Comparison of ENCODE assay signal across 8 cellular contexts in genomic region chrX:153766098-153766817, GRCh38. TPM values are rescaled to one million over a fixed set of nuclear protein-coding genes. Genes with fewer than 3 reads are reported as not detected.
A peak's percentile ranks its signal among the peaks of the same experiment; 100 is the strongest.
DNase-seq lines count a peak whose midpoint lies in the region; ATAC-seq and TF ChIP-seq lines count a peak whose summit lies in the region.

No MANE protein-coding gene starts in this region.

- TF ChIP-seq RAD21 in SK-N-SH (IDR thresholded peaks at IDR 0.05; ENCODE audit: low read length) = no peak

- no peak overlapping the region for H2AFZ ChIP-seq in SK-N-SH (ENCODE audit: low read depth)

- TF ChIP-seq EP300 in SK-N-SH (IDR thresholded peaks at IDR 0.05; ENCODE audit: borderline replicate concordance in 1 of 2, low read depth in 1 of 2, low read length in 1 of 2) = no peak

- H3K9me3 ChIP-seq in HEK293 (ENCODE audit: control insufficient read depth, insufficient read depth, low read depth, low read length) (no peaks in the 10 kb centered on the region), SK-N-SH (no peaks in the 10 kb centered on the region)

- H3K4me3 ChIP-seq in AG09309 (ENCODE audit: control insufficient read depth, low read depth, low read length) = peak overlapping the region; percentile 53
- peak overlapping the region; percentile 30 for H3K4me3 ChIP-seq in HEK293 (ENCODE audit: low read depth, low read length)
- H3K4me3 ChIP-seq in SK-N-SH (ENCODE audit: low read depth in 2 of 2, low read length in 1 of 2) = peak overlapping the region; percentile 40 to 44
- H3K4me3 ChIP-seq in urinary bladder (ENCODE audit: low read depth, low read length) = peak overlapping the region; percentile 26

- peaks cover 0 to 9% of the 10 kb centered on the region in 2 donors for H3K4me1 Mint-ChIP-seq in natural killer cell treated with Interleukin-12 subunit alpha and Interleukin-12 subunit beta and Interleukin-15 and Interleukin-18, amount 100 ng/mL, for 72 hours (ENCODE audit: low read depth in 2 of 2)

- CTCF ChIA-PET in HEK293 (lab: Yijun Ruan, JAX) = interaction anchor here (0.6 to 6.5 kb wide), 7 partner anchors 13 to 227 kb away, joined by 3 to 63 read pairs (median 3); no protein-coding TSS in a partner anchor
- CTCF ChIA-PET in SK-N-SH (lab: Yijun Ruan, JAX) = interaction anchor here (0.6 to 10.2 kb wide), 6 partner anchors 11 to 182 kb away, joined by 3 to 134 read pairs (median 4); partner anchors contain the start of genes RENBP and SRPK3

- no peaks in the 10 kb centered on the region for H3K9me3 Mint-ChIP-seq in natural killer cell treated with Interleukin-12 subunit alpha and Interleukin-12 subunit beta and Interleukin-15 and Interleukin-18, amount 100 ng/mL, for 72 hours

- no peak for TF ChIP-seq CTCF in AG09309 (IDR thresholded peaks at IDR 0.05; ENCODE audit: control insufficient read depth, insufficient read depth, low read depth, low read length, missing control alignments)
- TF ChIP-seq CTCF in HEK293 (tag by site-specific recombination; IDR thresholded peaks at IDR 0.05) = no peak
- no peak for TF ChIP-seq CTCF in SK-N-SH (IDR thresholded peaks at IDR 0.05)

- no peaks in the 10 kb centered on the region for H3K9me2 ChIP-seq in SK-N-SH

- H3K36me3 Mint-ChIP-seq in natural killer cell treated with Interleukin-12 subunit alpha and Interleukin-12 subunit beta and Interleukin-15 and Interleukin-18, amount 100 ng/mL, for 72 hours = no peaks in the 10 kb centered on the region

- H3K36me3 ChIP-seq in HEK293 (ENCODE audit: control insufficient read depth in 2 of 2, insufficient read depth in 1 of 2, low read length in 2 of 2) (no peaks in the 10 kb centered on the region), SK-N-SH (replicated peaks in 1 of 2; ENCODE audit: control insufficient read depth in 1 of 2, insufficient read depth in 2 of 2, low read length in 1 of 2) (peaks cover 0 to 4% of the 10 kb centered on the region in 2 experiments), urinary bladder (ENCODE audit: insufficient read depth) (no peaks in the 10 kb centered on the region)

- H4K20me1 ChIP-seq in SK-N-SH (ENCODE audit: insufficient read depth) = peaks cover 9% of the 10 kb centered on the region; the same call in 1 of the 2 replicates

- peak overlapping the region; percentile 79 for H3K4me2 ChIP-seq in SK-N-SH

- H3K9ac ChIP-seq in SK-N-SH = peak overlapping the region; percentile 49; the same call in 1 of the 2 replicates

- H3K4me1 ChIP-seq in HEK293 (ENCODE audit: control insufficient read depth, insufficient read depth, low read length) (0 out of 2 replicates have a peak, but pooled peaks cover 3% of the 10 kb centered on the region), SK-N-SH (ENCODE audit: control insufficient read depth in 1 of 2, insufficient read depth in 2 of 2, low read depth in 1 of 2, low read length in 1 of 2) (peaks cover 2 to 27% of the 10 kb centered on the region in 2 experiments; a peak in 1 of 4 replicates), urinary bladder (ENCODE audit: insufficient read depth) (no peaks in the 10 kb centered on the region)

- no peak overlapping the region for H3K27ac Mint-ChIP-seq in natural killer cell treated with Interleukin-12 subunit alpha and Interleukin-12 subunit beta and Interleukin-15 and Interleukin-18, amount 100 ng/mL, for 72 hours

- POLR2A ChIA-PET in HEK293 (lab: Yijun Ruan, JAX) (interaction anchor here (0.5 to 1.7 kb wide), 8 partner anchors 16 to 204 kb away, joined by 3 to 12 read pairs (median 4); partner anchors contain the start of genes IDH3G, SRPK3 and SSR4), SK-N-SH (lab: Yijun Ruan, JAX) (interaction anchor here (1.1 to 1.7 kb wide), 2 partner anchors 155 to 204 kb away, joined by 3 to 5 read pairs; no protein-coding TSS in a partner anchor)

- peaks cover 6% of the 10 kb centered on the region; the same call in 1 of the 2 replicates for H3K79me2 ChIP-seq in SK-N-SH (ENCODE audit: insufficient read depth)

- no peak for DNase-seq in AG09309 (ENCODE audit: low read depth)
- peak; percentile 74 for DNase-seq in SK-N-SH
- DNase-seq in natural killer cell treated with Interleukin-12 subunit alpha and Interleukin-12 subunit beta and Interleukin-15 and Interleukin-18, amount 100 ng/mL, for 72 hours (ENCODE audit: low spot score) = peak; percentile 54
- DNase-seq in mesenteric fat pad (ENCODE audit: low spot score) = no peak

- no peak for ATAC-seq in natural killer cell treated with Interleukin-12 subunit alpha and Interleukin-12 subunit beta and Interleukin-15 and Interleukin-18, amount 100 ng/mL, for 72 hours
- ATAC-seq in GM18861 (IDR thresholded peaks at IDR 0.05; ENCODE audit: unreplicated experiment) = no peak

- no peaks in the 10 kb centered on the region for H3F3A ChIP-seq in SK-N-SH (replicated peaks; ENCODE audit: insufficient read depth)

- no peaks in the 10 kb centered on the region for H3K27me3 ChIP-seq in SK-N-SH (ENCODE audit: insufficient read depth)

- 18% methylated on average over 21 of the region's 21 CpGs for WGBS in SK-N-SH (ENCODE audit: low lambda C conversion rate)
- WGBS in urinary bladder = 11% methylated on average over 21 of the region's 21 CpGs

- H3K4me3 Mint-ChIP-seq in natural killer cell treated with Interleukin-12 subunit alpha and Interleukin-12 subunit beta and Interleukin-15 and Interleukin-18, amount 100 ng/mL, for 72 hours = no peak overlapping the region

- H3K27me3 Mint-ChIP-seq in natural killer cell treated with Interleukin-12 subunit alpha and Interleukin-12 subunit beta and Interleukin-15 and Interleukin-18, amount 100 ng/mL, for 72 hours = peaks cover 0 to 4% of the 10 kb centered on the region in 2 donors

- H3K27ac ChIP-seq in HEK293 (ENCODE audit: extremely low read depth, low read depth, low read length) = peak overlapping the region; percentile 7; the same call in 1 of the 2 replicates
- H3K27ac ChIP-seq in SK-N-SH (ENCODE audit: low read depth in 2 of 2, low read length in 1 of 2) = peak overlapping the region; percentile 63 to 82; a peak in 3 of 4 replicates
- H3K27ac ChIP-seq in cingulate gyrus (ENCODE audit: low read depth, low read length) = peak overlapping the region; percentile 93
- H3K27ac ChIP-seq in urinary bladder (ENCODE audit: low read depth) = peak overlapping the region; percentile 78

TF ChIP-seq in HEK293, 187 proteins besides CTCF, POLR2A, EP300 and RAD21 (continues in another document):
- TF ChIP-seq ZNF701 (tag by site-specific recombination; IDR thresholded peaks at IDR 0.05) (no peak), ZBTB8A (tag by site-specific recombination; IDR thresholded peaks at IDR 0.05) (0 out of 2 replicates have a peak, but pooled peaks have one; percentile 42)

TF ChIP-seq in SK-N-SH, 30 proteins besides CTCF, POLR2A, EP300 and RAD21 (continues in another document):
- TF ChIP-seq USF2 (IDR thresholded peaks at IDR 0.05; ENCODE audit: borderline replicate concordance, low read depth, low read length) = no peak
- no peak for TF ChIP-seq NFIC (IDR thresholded peaks at IDR 0.05; ENCODE audit: borderline replicate concordance)
- TF ChIP-seq FOSL2 (IDR thresholded peaks at IDR 0.05; ENCODE audit: borderline replicate concordance, low read depth) = peak; percentile 83
- TF ChIP-seq YY1 (IDR thresholded peaks at IDR 0.05; ENCODE audit: low read depth) = no peak

RNA-seq across cellular contexts. Expression of gene PLXNB3, which starts 2.2 kb away (rescaled TPM):
- 13.8 and 15.5 TPM in 2 replicates for polyA plus RNA-seq in SK-N-SH (2012; rRNA removed)
- polyA plus RNA-seq in SK-N-SH (2012; cell fraction: cytosol; rRNA removed) = 4.8 and 6.1 TPM in 2 replicates
- 102 and 172 TPM in 2 replicates for polyA plus RNA-seq in SK-N-SH (2012; cell fraction: nucleus; rRNA removed)
- total RNA-seq in natural killer cell treated with Interleukin-12 subunit alpha and Interleukin-12 subunit beta and Interleukin-15 and Interleukin-18, amount 100 ng/mL, for 72 hours = 1 to 10 TPM in 1 of 2 donors, under 1 TPM in 1; 0.48 to 2.4 TPM
- total RNA-seq in urinary bladder = 5.9 TPM
- 25.8 TPM for polyA plus RNA-seq in urinary bladder
- total RNA-seq in mesenteric fat pad = 10.2 TPM

RNA-seq across cellular contexts. Expression of gene SRPK3, which starts 14.6 kb away (rescaled TPM):
- polyA plus RNA-seq in SK-N-SH (2012; rRNA removed) = 0.50 and 0.74 TPM in 2 replicates
- polyA plus RNA-seq in SK-N-SH (2012; cell fraction: cytosol; rRNA removed) = 0.08 and 0.19 TPM in 2 replicates
- polyA plus RNA-seq in SK-N-SH (2012; cell fraction: nucleus; rRNA removed) = 0.80 and 1.5 TPM in 2 replicates
- total RNA-seq in natural killer cell treated with Interleukin-12 subunit alpha and Interleukin-12 subunit beta and Interleukin-15 and Interleukin-18, amount 100 ng/mL, for 72 hours = not detected
- total RNA-seq in urinary bladder = 4.3 TPM
- 2.3 TPM for polyA plus RNA-seq in urinary bladder
- total RNA-seq in mesenteric fat pad = 0.74 TPM

RNA-seq across cellular contexts. Expression of gene IDH3G, which starts 27.9 kb away (rescaled TPM):
- polyA plus RNA-seq in SK-N-SH (2012; rRNA removed) = 78.0 and 107 TPM in 2 replicates
- polyA plus RNA-seq in SK-N-SH (2012; cell fraction: cytosol; rRNA removed) = 38.1 and 53.3 TPM in 2 replicates
- polyA plus RNA-seq in SK-N-SH (2012; cell fraction: nucleus; rRNA removed) = 212 and 213 TPM in 2 replicates
- total RNA-seq in natural killer cell treated with Interleukin-12 subunit alpha and Interleukin-12 subunit beta and Interleukin-15 and Interleukin-18, amount 100 ng/mL, for 72 hours = 10 to 100 TPM; 62.5 to 74.1 TPM
- 21.0 TPM for total RNA-seq in urinary bladder
- 67.4 TPM for polyA plus RNA-seq in urinary bladder
- total RNA-seq in mesenteric fat pad = 57.4 TPM

RNA-seq across cellular contexts. Expression of gene SSR4, which starts 28.2 kb away (rescaled TPM):
- 326 and 367 TPM in 2 replicates for polyA plus RNA-seq in SK-N-SH (2012; rRNA removed)
- polyA plus RNA-seq in SK-N-SH (2012; cell fraction: cytosol; rRNA removed) = 195 and 259 TPM in 2 replicates
- polyA plus RNA-seq in SK-N-SH (2012; cell fraction: nucleus; rRNA removed) = 162 and 171 TPM in 2 replicates
- 100 to 1,000 TPM; 266 to 306 TPM for total RNA-seq in natural killer cell treated with Interleukin-12 subunit alpha and Interleukin-12 subunit beta and Interleukin-15 and Interleukin-18, amount 100 ng/mL, for 72 hours
- 102 TPM for total RNA-seq in urinary bladder
- 326 TPM for polyA plus RNA-seq in urinary bladder
- 191 TPM for total RNA-seq in mesenteric fat pad

RNA-seq across cellular contexts. Expression of gene ABCD1, which starts 41.6 kb away (rescaled TPM):
- polyA plus RNA-seq in SK-N-SH (2012; rRNA removed) = 7.2 and 7.9 TPM in 2 replicates
- 2.8 and 5.4 TPM in 2 replicates for polyA plus RNA-seq in SK-N-SH (2012; cell fraction: cytosol; rRNA removed)
- polyA plus RNA-seq in SK-N-SH (2012; cell fraction: nucleus; rRNA removed) = 17.4 and 18.9 TPM in 2 replicates
- 10 to 100 TPM in 1 of 2 donors, 1 to 10 TPM in 1; 7.4 to 12.2 TPM for total RNA-seq in natural killer cell treated with Interleukin-12 subunit alpha and Interleukin-12 subunit beta and Interleukin-15 and Interleukin-18, amount 100 ng/mL, for 72 hours
- total RNA-seq in urinary bladder = 5.2 TPM
- polyA plus RNA-seq in urinary bladder = 19.0 TPM
- 32.3 TPM for total RNA-seq in mesenteric fat pad

Comparison
In these comparisons a context has a peak if more than half of its experiments do, and no peak if none do; other contexts are left out.
1. DNase-seq: peak in SK-N-SH (single experiment) and natural killer cell treated with Interleukin-12 subunit alpha and Interleukin-12 subunit beta and Interleukin-15 and Interleukin-18, amount 100 ng/mL, for 72 hours (single experiment); none in AG09309 (single experiment) and mesenteric fat pad (single experiment).
2. H3K27ac ChIP-seq: peak in every context shown above with its lines; median percentile 93 in cingulate gyrus; 78 in urinary bladder; 72 in SK-N-SH; 7 in HEK293.
3. Peak in every context shown above with its lines, with median percentiles within 50 percentile points of each other: H3K4me3 ChIP-seq.